7 cellular contexts compared by ENCODE assay signal in the genomic region with DNA sequence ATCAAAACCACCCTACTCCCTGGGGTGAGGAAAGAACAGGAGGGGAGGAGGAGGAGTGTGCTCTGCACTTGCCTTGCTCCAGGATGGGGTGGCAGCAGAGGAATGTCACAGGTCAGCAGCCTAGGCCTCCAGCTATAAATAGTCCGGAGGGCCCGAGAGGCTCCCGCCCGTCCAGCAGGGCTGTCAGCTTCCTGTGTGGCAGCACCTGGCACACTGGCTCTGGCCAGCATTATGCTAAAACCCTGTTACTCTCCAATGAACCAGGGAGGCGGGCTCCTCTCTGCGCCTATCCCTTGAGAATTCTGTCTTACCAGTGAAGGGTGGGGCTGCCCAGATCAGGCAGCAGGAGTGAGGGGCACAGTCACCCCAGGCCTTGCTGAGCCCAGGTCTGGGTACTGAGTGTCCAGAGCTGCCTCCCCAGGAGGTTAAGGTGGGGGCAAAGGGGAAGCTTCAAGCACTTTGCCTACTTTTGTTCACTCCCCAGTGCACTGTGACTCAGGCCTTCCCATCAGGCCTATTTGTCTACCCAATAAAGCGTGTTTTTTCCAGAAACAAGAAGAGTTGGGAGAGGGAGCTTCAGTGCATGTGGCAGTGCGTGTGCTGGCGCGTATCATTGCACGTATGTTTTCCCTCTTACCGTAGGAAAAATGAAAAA. TPM values are rescaled to one million over a fixed set of nuclear protein-coding genes. Genes with fewer than 3 reads are reported as not detected.
DNase-seq lines count a peak whose midpoint lies in the region; ATAC-seq and TF ChIP-seq lines count a peak whose summit lies in the region.

No MANE protein-coding gene starts in this region.

- CTCF ChIA-PET in activated CD4-positive, alpha-beta memory T cell treated with anti-CD3 and anti-CD28 coated beads for 36 hours (lab: Charles Lee) = interaction anchor here (0.6 to 9.4 kb wide), 44 partner anchors 9 to 620 kb away, joined by 3 to 138 read pairs (median 8); partner anchors contain the start of genes BCDIN3D, CERS5, GPD1 and LARP4

- no peak for ATAC-seq in GM21360 (IDR thresholded peaks at IDR 0.05; ENCODE audit: unreplicated experiment)

- H3K4me1 Mint-ChIP-seq in activated CD4-positive, alpha-beta memory T cell treated with anti-CD3 and anti-CD28 coated beads for 36 hours (ENCODE audit: low read depth) = peaks cover 30% of the 10 kb centered on the region

- POLR2A ChIA-PET in activated CD4-positive, alpha-beta memory T cell treated with anti-CD3 and anti-CD28 coated beads for 36 hours (lab: Charles Lee) = interaction anchor here (1.1 to 4.1 kb wide), 9 partner anchors 9 to 112 kb away, joined by 3 to 34 read pairs (median 6); partner anchors contain the start of genes CERS5, RACGAP1 and SMARCD1

- H3K9me3 ChIP-seq in HUES48 (ENCODE audit: control insufficient read depth, insufficient read depth, low read length) = no peaks in the 10 kb centered on the region
- no peaks in the 10 kb centered on the region for H3K9me3 ChIP-seq in parathyroid adenoma (ENCODE audit: control insufficient read depth, low read length)

- no peaks in the 10 kb centered on the region for H3K9me3 Mint-ChIP-seq in activated CD4-positive, alpha-beta memory T cell treated with anti-CD3 and anti-CD28 coated beads for 36 hours

- H3K27ac ChIP-seq in HUES48 (ENCODE audit: low read depth, low read length) (peak overlapping the region; percentile 73), parathyroid adenoma (peak overlapping the region; percentile 99)

- intact Hi-C loops in activated CD4-positive, alpha-beta memory T cell treated with anti-CD3 and anti-CD28 coated beads for 36 hours (cut with micrococcal nuclease) = loop anchor here (1.0 to 10.0 kb wide), 4 partner anchors 111 to 393 kb away; partner anchors contain the start of genes DIP2B and LARP4
- intact Hi-C loops in cardiac septum (cut with DNase I) = loop anchor here (2.0 to 10.0 kb wide), 2 partner anchors 24 to 54 kb away; partner anchors contain the start of gene CERS5

- H3K9ac ChIP-seq in HUES48 (ENCODE audit: low read depth, low read length) (no peak overlapping the region), parathyroid adenoma (peak overlapping the region; percentile 49)

- H2AFZ ChIP-seq in parathyroid adenoma = peak overlapping the region; percentile 84

- peak overlapping the region; percentile 18 for H3K27ac Mint-ChIP-seq in activated CD4-positive, alpha-beta memory T cell treated with anti-CD3 and anti-CD28 coated beads for 36 hours

- peak overlapping the region; percentile 77 for H3K4me2 ChIP-seq in parathyroid adenoma (ENCODE audit: low read length)

- peaks cover 11% of the 10 kb centered on the region for H3K4me1 ChIP-seq in HUES48 (ENCODE audit: control insufficient read depth, insufficient read depth, low read length)
- H3K4me1 ChIP-seq in parathyroid adenoma = peaks cover 44% of the 10 kb centered on the region

- no peaks in the 10 kb centered on the region for H3K27me3 Mint-ChIP-seq in activated CD4-positive, alpha-beta memory T cell treated with anti-CD3 and anti-CD28 coated beads for 36 hours

- peak overlapping the region; percentile 92 for H3K4me3 Mint-ChIP-seq in activated CD4-positive, alpha-beta memory T cell treated with anti-CD3 and anti-CD28 coated beads for 36 hours

- H3K36me3 ChIP-seq in HUES48 (ENCODE audit: control insufficient read depth, insufficient read depth, low read length) (no peaks in the 10 kb centered on the region), parathyroid adenoma (ENCODE audit: control insufficient read depth, insufficient read depth, low read length) (no peaks in the 10 kb centered on the region)

- TF ChIP-seq CTCF in parathyroid adenoma (IDR thresholded peaks at IDR 0.05) = no peak

- peak; percentile 35 for DNase-seq in GF-D8 (lab: John Stamatoyannopoulos, UW)
- peak; percentile 19 for DNase-seq in activated CD4-positive, alpha-beta memory T cell treated with anti-CD3 and anti-CD28 coated beads for 36 hours
- peak; percentile 90 for DNase-seq in cardiac septum (ENCODE audit: low spot score)
- no peak for DNase-seq in NK-92 (lab: John Stamatoyannopoulos, UW; ENCODE audit: unreplicated experiment)

- H3K4me3 ChIP-seq in HUES48 (ENCODE audit: low read depth, low read length) (no peak overlapping the region), parathyroid adenoma (ENCODE audit: low read depth, low read length) (peak overlapping the region; percentile 44)

- H3K27me3 ChIP-seq in HUES48 (ENCODE audit: control insufficient read depth, insufficient read depth, low read length) (no peaks in the 10 kb centered on the region), parathyroid adenoma (ENCODE audit: control insufficient read depth, insufficient read depth, low read length) (no peaks in the 10 kb centered on the region)

- peaks cover 21% of the 10 kb centered on the region for H3K79me2 ChIP-seq in parathyroid adenoma

- H3K36me3 Mint-ChIP-seq in activated CD4-positive, alpha-beta memory T cell treated with anti-CD3 and anti-CD28 coated beads for 36 hours = peaks cover 11% of the 10 kb centered on the region

RNA-seq across cellular contexts. Expression of gene COX14, which starts 1.1 kb away (rescaled TPM):
- total RNA-seq in activated CD4-positive, alpha-beta memory T cell treated with anti-CD3 and anti-CD28 coated beads for 36 hours = 10 to 100 TPM; 46.1 to 48.7 TPM
- 152 TPM for total RNA-seq in cardiac septum

RNA-seq across cellular contexts. Expression of gene GPD1, which starts 7.1 kb away (rescaled TPM):
- under 1 TPM; 0.10 to 0.34 TPM for total RNA-seq in activated CD4-positive, alpha-beta memory T cell treated with anti-CD3 and anti-CD28 coated beads for 36 hours
- 5.1 TPM for total RNA-seq in cardiac septum

RNA-seq across cellular contexts. Expression of gene SMARCD1, which starts 25.7 kb away (rescaled TPM):
- 10 to 100 TPM; 56.1 to 56.3 TPM for total RNA-seq in activated CD4-positive, alpha-beta memory T cell treated with anti-CD3 and anti-CD28 coated beads for 36 hours
- total RNA-seq in cardiac septum = 20.5 TPM

RNA-seq across cellular contexts. Expression of gene ASIC1, which starts 53.5 kb away (rescaled TPM):
- total RNA-seq in activated CD4-positive, alpha-beta memory T cell treated with anti-CD3 and anti-CD28 coated beads for 36 hours = 1 to 10 TPM; 1.1 to 1.6 TPM
- total RNA-seq in cardiac septum = 0.30 TPM

RNA-seq across cellular contexts. Expression of gene CERS5, which starts 56.3 kb away (rescaled TPM):
- 10 to 100 TPM; 59.5 to 63.0 TPM for total RNA-seq in activated CD4-positive, alpha-beta memory T cell treated with anti-CD3 and anti-CD28 coated beads for 36 hours
- 18.9 TPM for total RNA-seq in cardiac septum
